In the genomic region with DNA sequence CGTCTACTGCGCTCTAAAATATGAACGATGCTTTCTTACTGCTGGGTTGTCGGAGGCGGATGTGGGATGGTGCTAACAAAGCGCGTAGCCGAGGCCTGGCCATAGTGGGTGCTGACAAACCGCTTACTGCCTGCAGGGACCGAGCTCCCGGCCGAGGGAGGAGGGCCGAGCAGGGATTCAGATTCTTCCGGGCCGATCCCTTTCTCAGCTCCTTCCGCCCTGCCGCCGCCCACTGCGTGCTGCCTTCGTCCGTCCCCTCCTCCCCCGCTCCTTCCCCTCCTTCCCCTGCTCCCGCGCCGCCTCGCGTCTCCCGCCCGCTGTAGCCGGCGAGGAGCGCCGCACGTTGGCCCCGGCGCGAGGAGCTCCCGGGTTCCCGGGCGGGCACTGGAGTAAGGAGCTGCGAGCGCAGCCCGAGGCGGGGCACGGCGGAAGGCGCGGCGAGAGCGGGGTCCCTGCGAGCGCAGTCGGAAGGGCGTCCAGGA, we compare ENCODE assay signal across 8 cellular contexts. TPM values are rescaled to one million over a fixed set of nuclear protein-coding genes. Genes with fewer than 3 reads are reported as not detected.
DNase-seq lines count a peak whose midpoint lies in the region; ATAC-seq, FAIRE-seq and TF ChIP-seq lines count a peak whose summit lies in the region.

STK32B (plus strand) TSS at position 271 of the 482 bp plus-strand sequence.

- peak within 1 kb of the TSS; percentile 48 for H3K9ac ChIP-seq in fibroblast of lung (ENCODE audit: insufficient read depth, low read length)

- H3K27me3 ChIP-seq in WERI-Rb-1 (ENCODE audit: insufficient read depth, low read depth, severe bottlenecking) (no peaks in the 10 kb centered on the region), fibroblast of lung (ENCODE audit: control insufficient read depth, insufficient read depth, low read length) (peaks cover 8% of the 10 kb centered on the region)

- H3K36me3 ChIP-seq in WERI-Rb-1 (no peaks in the 10 kb centered on the region), fibroblast of lung (ENCODE audit: control insufficient read depth, insufficient read depth, low read length) (no peaks in the 10 kb centered on the region)

- H3K27ac ChIP-seq in WERI-Rb-1, result no peak within 1 kb of the TSS
- no peak within 1 kb of the TSS for H3K27ac ChIP-seq in fibroblast of lung (ENCODE audit: insufficient read depth, low read length)

- H3K4me3 ChIP-seq in WERI-Rb-1 (ENCODE audit: low read depth, low read length) (peak within 1 kb of the TSS; percentile 69), fibroblast of lung (replicated peaks in 1 of 4; ENCODE audit: control extremely low read depth in 1 of 4, insufficient read depth in 1 of 4, low read depth in 3 of 4, low read length in 4 of 4) (peak within 1 kb of the TSS; percentile 39 to 66 (median 56))

- H3K36me3 Mint-ChIP-seq in naive B cell, result no peaks in the 10 kb centered on the region

- peaks cover 0 to 2% (median 0%) of the 10 kb centered on the region in 7 donors for H3K9me3 Mint-ChIP-seq in naive B cell

- peak within 1 kb of the TSS; percentile 85 to 96 (median 88) for H3K4me3 Mint-ChIP-seq in naive B cell

- H3K27me3 Mint-ChIP-seq in naive B cell, result peaks cover 39 to 56% (median 48%) of the 10 kb centered on the region in 3 donors

- peaks cover 2% of the 10 kb centered on the region for H3K4me1 ChIP-seq in fibroblast of lung (ENCODE audit: control insufficient read depth, extremely low read depth, insufficient read depth, low read length)

- TF ChIP-seq CTCF in WERI-Rb-1 (IDR thresholded peaks at IDR 0.05; ENCODE audit: low read depth, low read length), result 0 out of 2 replicates have a peak, but pooled peaks have one; percentile 8
- TF ChIP-seq CTCF in fibroblast of lung (conservative IDR thresholded peaks at IDR 0.05 in 1 of 2, IDR thresholded peaks at IDR 0.05 in 1 of 2; ENCODE audit: low read depth in 1 of 2, low read length in 2 of 2), result no peak

- peaks cover 11 to 21% (median 18%) of the 10 kb centered on the region in 3 donors for H3K4me1 Mint-ChIP-seq in naive B cell

- H3K4me2 ChIP-seq in fibroblast of lung (ENCODE audit: extremely low read depth, insufficient read depth, low read length), result peak within 1 kb of the TSS; percentile 97

- H3K27ac Mint-ChIP-seq in naive B cell, result peak within 1 kb of the TSS in 2 of 6 donors; percentile 59 to 84

- no peaks in the 10 kb centered on the region for H3K79me2 ChIP-seq in fibroblast of lung (ENCODE audit: control insufficient read depth, insufficient read depth, low read length)

- peak; percentile 66 for FAIRE-seq in urothelium cell line (lab: Jason Lieb, UNC)

- no peaks in the 10 kb centered on the region for H3K9me3 ChIP-seq in WERI-Rb-1 (ENCODE audit: severe bottlenecking)
- H3K9me3 ChIP-seq in fibroblast of lung (ENCODE audit: control insufficient read depth, insufficient read depth, low read depth, low read length), result no peaks in the 10 kb centered on the region

- H2AFZ ChIP-seq in fibroblast of lung (ENCODE audit: low read length), result peak within 1 kb of the TSS; percentile 84

- DNase-seq in Caki2 (ENCODE audit: low read depth) (peak; percentile 76), WERI-Rb-1 (peak; percentile 77), fibroblast of lung (ENCODE audit: low read depth in 2 of 2) (peak; percentile 60 to 84), naive B cell (peak; percentile 12), urothelium cell line (ENCODE audit: low spot score) (peak; percentile 74)

- in situ Hi-C loops in Caki2 (cut with HindIII; ENCODE audit: low pct_unique_long_range_greater_than_20kb, low sequenced_read_pairs), result no loop called here

- peak; percentile 40 for ATAC-seq in HG02870 (IDR thresholded peaks at IDR 0.05; ENCODE audit: unreplicated experiment)
- ATAC-seq in naive B cell (ENCODE audit: low read depth in 2 of 2), result peak; percentile 52 to 53
- ATAC-seq in GM21423 (IDR thresholded peaks at IDR 0.05; ENCODE audit: unreplicated experiment), result no peak
- no peak for ATAC-seq in HG03095 (IDR thresholded peaks at IDR 0.05; ENCODE audit: unreplicated experiment)

- no peaks in the 10 kb centered on the region for H4K20me1 ChIP-seq in fibroblast of lung (ENCODE audit: control insufficient read depth, extremely low read depth, insufficient read depth, low read length)

RNA-seq across cellular contexts. Expression of gene STK32B, which starts in this region (rescaled TPM):
- 2.2 and 5.3 TPM in 2 replicates for total RNA-seq in Caki2 (2014; rRNA removed; shearing (Covaris generic); ENCODE audit: low replicate concordance)
- total RNA-seq in fibroblast of lung, result under 0.01 and 0.50 TPM in 2 replicates
- polyA plus RNA-seq in fibroblast of lung, result 1.3 and 1.4 TPM in 2 replicates
- 1.3 and 1.7 TPM in 2 replicates for polyA plus RNA-seq in fibroblast of lung (2012)
- 0.98 and 4.7 TPM in 2 replicates for polyA minus RNA-seq in fibroblast of lung (ENCODE audit: low replicate concordance)
- 1 to 10 TPM in 3 of 6 donors, under 1 TPM in 1, not detected in 2; 0.27 to 4.7 (median 1.2) TPM for polyA plus RNA-seq in naive B cell (ENCODE audit: low read depth in 6 of 6)

Comparison
In these comparisons a context has a peak if more than half of its experiments do, and no peak if none do; other contexts are left out.
1. DNase-seq: peak in every context shown above with its lines; median percentile 77 in WERI-Rb-1; 76 in Caki2; 74 in urothelium cell line; 72 in fibroblast of lung; 12 in naive B cell.
2. ATAC-seq: peak in HG02870 (single experiment) and naive B cell (2 of 2); none in GM21423 (single experiment) and HG03095 (single experiment).